Comparison of ENCODE assay signal across 1 cellular context in genomic region chr5:179820483-179821297, GRCh38.
TF ChIP-seq lines count a peak whose summit lies in the region.

Gene SQSTM1 (plus strand): TSS chr5:179820905. CDS start chr5:179820937, 32 bp downstream.

TF ChIP-seq in K562, 482 proteins besides CTCF, POLR2A, EP300 and RAD21 (continued from another document and continues in another):
- TF ChIP-seq RREB1 (CRISPR knock-in tag; IDR thresholded peaks at IDR 0.05) (no peak), E2F4 (CRISPR knock-in tag; IDR thresholded peaks at IDR 0.05; ENCODE audit: low read depth) (peak; percentile 22; the same call in 1 of the 2 replicates), KHSRP (IDR thresholded peaks at IDR 0.05) (no peak), MAFG (tag; conservative IDR thresholded peaks at IDR 0.05) (peak; percentile 98), ELK1 (CRISPR knock-in tag; IDR thresholded peaks at IDR 0.05) (no peak), ZNF277 (CRISPR knock-in tag; IDR thresholded peaks at IDR 0.05; ENCODE audit: borderline replicate concordance) (no peak), ZNF592 (IDR thresholded peaks at IDR 0.05) (peak; percentile 77; the same call in 1 of the 2 replicates), MXI1 (IDR thresholded peaks at IDR 0.05; ENCODE audit: low read depth, low read length) (no peak), TFAP4 (CRISPR knock-in tag; IDR thresholded peaks at IDR 0.05; ENCODE audit: borderline replicate concordance) (no peak), FOXJ2 (tag; IDR thresholded peaks at IDR 0.05) (peak; percentile 86; the same call in 1 of the 2 replicates), ZNF766 (CRISPR knock-in tag; conservative IDR thresholded peaks at IDR 0.05) (peak; percentile 53; the same call in 1 of the 2 replicates), HNRNPUL1 (IDR thresholded peaks at IDR 0.05; ENCODE audit: low read length) (no peak), ZNF699 (CRISPR knock-in tag; IDR thresholded peaks at IDR 0.05; ENCODE audit: insufficient replicate concordance) (no peak), ZNF398 (CRISPR knock-in tag; IDR thresholded peaks at IDR 0.05) (no peak), GATAD2B (IDR thresholded peaks at IDR 0.05; ENCODE audit: borderline replicate concordance) (no peak; the same call in 1 of the 2 replicates), FUS (optimal IDR thresholded peaks at IDR 0.05; ENCODE audit: low read depth, low read length) (peak; percentile 83), ZNF639 (CRISPR knock-in tag; conservative IDR thresholded peaks at IDR 0.05 in 1 of 2, IDR thresholded peaks at IDR 0.05 in 1 of 2) (peak in 1 of 2 experiments; percentile 78; a peak in 2 of 4 replicates), KLF1 (tag; IDR thresholded peaks at IDR 0.05) (no peak), PHF20 (IDR thresholded peaks at IDR 0.05; ENCODE audit: partially characterized antibody) (peak; percentile 69), HDAC8 (tag; IDR thresholded peaks at IDR 0.05) (no peak), ILF3 (IDR thresholded peaks at IDR 0.05; ENCODE audit: borderline replicate concordance) (peak; percentile 88; the same call in 1 of the 2 replicates), ELF2 (CRISPR knock-in tag; IDR thresholded peaks at IDR 0.05) (no peak), BRF2 (IDR thresholded peaks at IDR 0.05; ENCODE audit: borderline replicate concordance, insufficient read depth, insufficient read length) (no peak), NKRF (IDR thresholded peaks at IDR 0.05; ENCODE audit: borderline replicate concordance) (no peak), CLOCK (CRISPR knock-in tag; IDR thresholded peaks at IDR 0.05; ENCODE audit: borderline replicate concordance) (no peak), HEY1 (CRISPR knock-in tag; IDR thresholded peaks at IDR 0.05; ENCODE audit: borderline replicate concordance) (no peak)
